In the genomic region with DNA sequence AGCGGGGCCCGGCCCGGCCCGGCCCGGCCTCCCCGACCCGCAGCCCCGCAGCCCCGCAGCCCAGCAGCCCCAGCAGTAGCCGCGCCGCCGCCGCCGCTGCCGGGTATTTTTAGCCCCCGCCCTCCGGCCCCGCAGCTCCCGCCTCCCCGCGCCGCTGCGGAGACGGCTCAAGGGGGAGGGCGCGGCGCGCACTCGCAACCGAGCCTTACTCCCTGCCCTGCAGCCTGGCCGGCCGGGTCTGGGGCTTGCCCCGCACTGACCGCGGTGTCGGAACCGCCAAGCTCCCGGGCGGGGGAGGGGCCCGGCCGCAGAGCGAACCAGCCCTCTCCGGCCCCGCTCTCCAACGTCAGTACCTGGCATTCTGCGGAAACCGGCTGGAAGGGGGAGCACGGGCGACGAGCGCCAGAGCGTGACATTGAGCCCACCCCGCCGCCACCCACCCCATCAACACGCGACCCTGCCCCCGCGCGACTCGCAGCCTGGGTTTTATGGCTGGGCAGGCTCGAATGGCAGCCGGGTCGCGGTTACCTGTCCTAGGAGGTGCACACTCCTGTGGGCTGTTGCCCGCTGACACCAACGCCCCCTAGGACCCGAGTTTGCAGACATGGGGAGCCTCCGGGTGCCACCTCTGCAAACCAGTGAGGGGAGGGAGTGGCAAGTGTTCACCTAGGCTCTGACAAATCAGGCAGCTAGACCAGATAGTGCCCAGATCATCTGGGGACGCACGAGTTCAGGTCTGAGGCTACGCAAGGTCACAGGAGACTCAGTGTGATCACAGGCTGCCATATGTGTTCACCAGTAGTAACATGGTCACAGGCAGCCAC, we compare ENCODE assay signal across 8 cellular contexts. TPM values are rescaled to one million over a fixed set of nuclear protein-coding genes. Genes with fewer than 3 reads are reported as not detected.
DNase-seq lines count a peak whose midpoint lies in the region; ATAC-seq, FAIRE-seq and TF ChIP-seq lines count a peak whose summit lies in the region.

ACSL6 (minus strand) TSS at position 98 of the 824 bp plus-strand sequence. CDS start 105 bp downstream, outside the sequence.

- H3K36me3 ChIP-seq in CD4-positive, CD25-positive, alpha-beta regulatory T cell (ENCODE audit: control insufficient read depth, insufficient read depth, low read length) = no peaks in the 10 kb centered on the region
- H3K36me3 ChIP-seq in OCI-LY7 (ENCODE audit: insufficient read depth, low read length) = no peaks in the 10 kb centered on the region
- H3K36me3 ChIP-seq in cardiac muscle cell = no peaks in the 10 kb centered on the region
- no peaks in the 10 kb centered on the region for H3K36me3 ChIP-seq in pancreas

- CTCF ChIA-PET in OCI-LY7 (lab: Charles Lee; ENCODE audit: unreplicated experiment) = no interaction called here

- DNase-seq in CD4-positive, CD25-positive, alpha-beta regulatory T cell = peak; percentile 14 to 42 (median 42)
- DNase-seq in OCI-LY7 (ENCODE audit: low spot score) (no peak), cardiac muscle cell (ENCODE audit: low read depth in 1 of 2, low spot score in 1 of 2) (peak in 1 of 2 donors; percentile 67), pancreas (peak; percentile 24 to 81 (median 46)), A172 (ENCODE audit: low spot score) (no peak), GM13976 (ENCODE audit: low spot score) (no peak)
- DNase-seq in activated naive CD4-positive, alpha-beta T cell treated with anti-CD3 and anti-CD28 coated beads, Interleukin-2, amount 50 U/mL, for 72 hours (ENCODE audit: low spot score in 2 of 2) = peak; percentile 46 to 56

- intact Hi-C loops in OCI-LY7 (cut with micrococcal nuclease; ENCODE audit: unreplicated experiment) = no loop called here
- intact Hi-C loops in pancreas (cut with DNase I) = no loop called here

- peaks cover 84% of the 10 kb centered on the region for H3K27me3 Mint-ChIP-seq in CD4-positive, CD25-positive, alpha-beta regulatory T cell

- WGBS in pancreas, 2 donors = 2 to 3% methylated on average over 61 to 72 of the region's 72 CpGs

- no peak within 1 kb of the TSS for H2AFZ ChIP-seq in OCI-LY7 (ENCODE audit: low read length)

- no peaks in the 10 kb centered on the region for H3K79me2 ChIP-seq in OCI-LY7 (ENCODE audit: insufficient read depth, low read depth, low read length)

- H3K27ac Mint-ChIP-seq in CD4-positive, CD25-positive, alpha-beta regulatory T cell = peak within 1 kb of the TSS in 2 of 3 donors; percentile 54 to 59
- H3K27ac Mint-ChIP-seq in activated naive CD4-positive, alpha-beta T cell treated with anti-CD3 and anti-CD28 coated beads, Interleukin-2, amount 50 U/mL, for 72 hours = peak within 1 kb of the TSS in 1 of 2 donors; percentile 32

- H3K4me2 ChIP-seq in OCI-LY7 (ENCODE audit: low read length) = peak within 1 kb of the TSS; percentile 30; the same call in 1 of the 2 replicates

- H3K9me2 ChIP-seq in OCI-LY7 (ENCODE audit: insufficient read depth, low read length) = no peaks in the 10 kb centered on the region

- H3K27me3 ChIP-seq in CD4-positive, CD25-positive, alpha-beta regulatory T cell (ENCODE audit: control insufficient read depth, insufficient read depth, low read length) = peaks cover 51% of the 10 kb centered on the region
- peaks cover 59% of the 10 kb centered on the region for H3K27me3 ChIP-seq in cardiac muscle cell
- H3K27me3 ChIP-seq in pancreas = no peaks in the 10 kb centered on the region

- peak within 1 kb of the TSS; percentile 72 to 85 (median 78) for H3K4me3 Mint-ChIP-seq in CD4-positive, CD25-positive, alpha-beta regulatory T cell

- POLR2A ChIA-PET in OCI-LY7 (lab: Charles Lee) = interaction anchor here (0.6 kb wide), 1 partner anchor 822 kb away, joined by 3 read pairs; no protein-coding TSS in a partner anchor

- no peaks in the 10 kb centered on the region for H4K20me1 ChIP-seq in OCI-LY7 (ENCODE audit: insufficient read depth, low read length)

- in situ Hi-C loops in GM13976 (cut with MboI; ENCODE audit: low sequenced_read_pairs, unreplicated experiment) = loop anchor here (25.0 kb wide), 1 partner anchor 574 kb away; no protein-coding TSS in a partner anchor

- peaks cover 13% of the 10 kb centered on the region for H3K4me1 ChIP-seq in CD4-positive, CD25-positive, alpha-beta regulatory T cell (ENCODE audit: control insufficient read depth, insufficient read depth, low read length, poor library complexity, severe bottlenecking)
- no peaks in the 10 kb centered on the region for H3K4me1 ChIP-seq in OCI-LY7 (ENCODE audit: insufficient read depth, low read length, poor library complexity, severe bottlenecking)
- no peaks in the 10 kb centered on the region for H3K4me1 ChIP-seq in cardiac muscle cell (ENCODE audit: low read depth)
- H3K4me1 ChIP-seq in pancreas = no peaks in the 10 kb centered on the region

- TF ChIP-seq CTCF in OCI-LY7 (conservative IDR thresholded peaks at IDR 0.05; ENCODE audit: low read length) (no peak), cardiac muscle cell (IDR thresholded peaks at IDR 0.05; ENCODE audit: low read depth, low read length) (no peak), pancreas (IDR thresholded peaks at IDR 0.05) (no peak), GM13976 (IDR thresholded peaks at IDR 0.05; ENCODE audit: borderline replicate concordance, control extremely low read depth, extremely low read depth, insufficient read depth, missing control alignments) (no peak)

- peaks cover 0 to 2% (median 0%) of the 10 kb centered on the region in 7 donors for H3K9me3 Mint-ChIP-seq in CD4-positive, CD25-positive, alpha-beta regulatory T cell
- H3K9me3 Mint-ChIP-seq in activated naive CD4-positive, alpha-beta T cell treated with anti-CD3 and anti-CD28 coated beads, Interleukin-2, amount 50 U/mL, for 72 hours = no peaks in the 10 kb centered on the region

- no peak within 1 kb of the TSS for H3K4me3 ChIP-seq in CD4-positive, CD25-positive, alpha-beta regulatory T cell (ENCODE audit: low read depth, low read length)
- no peak within 1 kb of the TSS for H3K4me3 ChIP-seq in OCI-LY7 (ENCODE audit: low read depth, low read length, poor library complexity, severe bottlenecking)
- H3K4me3 ChIP-seq in cardiac muscle cell = peak within 1 kb of the TSS; percentile 49
- peak within 1 kb of the TSS; percentile 45 to 80 (median 71) for H3K4me3 ChIP-seq in pancreas

- ATAC-seq in CD4-positive, CD25-positive, alpha-beta regulatory T cell (ENCODE audit: low read depth in 2 of 2) = peak; percentile 46 to 53
- ATAC-seq in activated naive CD4-positive, alpha-beta T cell treated with anti-CD3 and anti-CD28 coated beads, Interleukin-2, amount 50 U/mL, for 72 hours = peak; percentile 34 to 51
- ATAC-seq in pancreas (peak; percentile 76 to 81 (median 78)), GM18520 (IDR thresholded peaks at IDR 0.05; ENCODE audit: unreplicated experiment) (no peak)

- BruUV-seq in OCI-LY7 (replicated peaks; lab: Mats Ljungman, UMichigan) = no TSS peak

- no peaks in the 10 kb centered on the region for H3K9me3 ChIP-seq in CD4-positive, CD25-positive, alpha-beta regulatory T cell (ENCODE audit: control insufficient read depth in 2 of 2, low read length in 2 of 2)
- H3K9me3 ChIP-seq in OCI-LY7 (ENCODE audit: low read length) (no peaks in the 10 kb centered on the region), cardiac muscle cell (ENCODE audit: low read depth) (no peaks in the 10 kb centered on the region), pancreas (no peaks in the 10 kb centered on the region)

- no peak for FAIRE-seq in pancreas (lab: Jason Lieb, UNC)

- peaks cover 6 to 28% (median 17%) of the 10 kb centered on the region in 4 donors for H3K4me1 Mint-ChIP-seq in CD4-positive, CD25-positive, alpha-beta regulatory T cell

- no peaks in the 10 kb centered on the region for H3K36me3 Mint-ChIP-seq in CD4-positive, CD25-positive, alpha-beta regulatory T cell
- H3K36me3 Mint-ChIP-seq in activated naive CD4-positive, alpha-beta T cell treated with anti-CD3 and anti-CD28 coated beads, Interleukin-2, amount 50 U/mL, for 72 hours = no peaks in the 10 kb centered on the region

- H3K27ac ChIP-seq in CD4-positive, CD25-positive, alpha-beta regulatory T cell (ENCODE audit: insufficient read depth, low read length, poor library complexity, severe bottlenecking) = no peak within 1 kb of the TSS
- H3K27ac ChIP-seq in OCI-LY7 (ENCODE audit: low read depth, low read length, poor library complexity, severe bottlenecking) (no peak within 1 kb of the TSS), cardiac muscle cell (no peak within 1 kb of the TSS), pancreas (no peak within 1 kb of the TSS)

RNA-seq across cellular contexts. Expression of gene ACSL6, which starts in this region (rescaled TPM):
- total RNA-seq in CD4-positive, CD25-positive, alpha-beta regulatory T cell = 5.5 TPM
- 1 to 10 TPM; 3.0 to 5.7 (median 4.5) TPM for polyA plus RNA-seq in CD4-positive, CD25-positive, alpha-beta regulatory T cell
- 0.39 TPM in 1 of 2 replicates, not detected in the other for total RNA-seq in OCI-LY7 (2014; rRNA removed; shearing (Covaris generic))
- not detected in 2 replicates for total RNA-seq in OCI-LY7 (2022)
- total RNA-seq in activated naive CD4-positive, alpha-beta T cell treated with anti-CD3 and anti-CD28 coated beads, Interleukin-2, amount 50 U/mL, for 72 hours = 1 to 10 TPM; 1.8 to 3.5 TPM
- 0.18 and 0.56 TPM in 2 replicates for total RNA-seq in cardiac muscle cell
- polyA plus RNA-seq in cardiac muscle cell = 0.48 TPM in 1 of 2 replicates, not detected in the other
- total RNA-seq in pancreas = 1 to 10 TPM in 4 of 6 donors, under 1 TPM in 2; 0.83 to 3.3 (median 1.1) TPM
- polyA plus RNA-seq in pancreas = 1 to 10 TPM in 1 of 2 donors, under 1 TPM in 1; 0.99 to 2.0 TPM
- 0.07 and 0.24 TPM in 2 replicates for total RNA-seq in A172 (2014; rRNA removed; shearing (Covaris generic))

Comparison
In these comparisons a context has a peak if more than half of its experiments do, and no peak if none do; other contexts are left out.
1. DNase-seq: peak in CD4-positive, CD25-positive, alpha-beta regulatory T cell (3 of 3), activated naive CD4-positive, alpha-beta T cell treated with anti-CD3 and anti-CD28 coated beads, Interleukin-2, amount 50 U/mL, for 72 hours (2 of 2) and pancreas (6 of 6); none in OCI-LY7 (single experiment), A172 (single experiment) and GM13976 (single experiment).
2. H3K4me3 ChIP-seq: peak in cardiac muscle cell (single experiment) and pancreas (4 of 4); none in CD4-positive, CD25-positive, alpha-beta regulatory T cell (single experiment) and OCI-LY7 (single experiment).